9 cellular contexts compared by ENCODE assay signal in the genomic region with DNA sequence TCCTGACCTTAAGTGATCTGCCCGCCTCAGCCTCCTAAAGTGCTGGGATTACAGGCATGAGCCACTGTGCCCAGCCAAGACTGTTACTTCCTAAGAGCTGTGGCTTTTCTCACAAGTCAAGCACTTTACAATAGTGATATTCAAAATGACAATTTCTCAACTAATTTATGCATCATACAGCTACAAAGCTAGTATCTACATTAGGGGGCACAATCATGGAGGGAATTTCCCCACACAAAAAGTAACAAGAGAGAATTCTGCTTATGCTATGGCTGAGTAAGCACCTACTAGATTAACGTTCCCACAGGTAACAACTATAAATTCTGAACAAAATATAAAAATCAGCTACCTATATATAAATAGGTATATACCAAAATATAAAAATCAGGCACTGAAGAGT.
"Had no signal": no experiment of that assay in that cellular context is flagged by ENCODE, and none has a peak within 500 bp of the region (broad histone marks: within the 10 kb centered on the region; RNA-seq: fewer than 3 reads in every experiment).

No MANE protein-coding gene starts in this region.

- H3K27ac Mint-ChIP-seq: GM23338, H9, HFFc6 had no signal

- ATAC-seq: GM23338, HCT116 had no signal

- H3K4me3 Mint-ChIP-seq: GM23338, H9, HFFc6 had no signal

- FAIRE-seq: H1 had no signal

- DNase-seq: GM23248, GOT3, H7, H9, HCEC 1CT, HFFc6 had no signal
